Comparison of ENCODE assay signal across 8 cellular contexts in genomic region chr14:70045715-70046535, GRCh38.
DNase-seq lines count a peak whose midpoint lies in the region; ATAC-seq, FAIRE-seq and TF ChIP-seq lines count a peak whose summit lies in the region.

No MANE protein-coding gene starts in this region.

- CTCF ChIA-PET in A549 (lab: Yijun Ruan, JAX), result interaction anchor here (0.6 to 6.5 kb wide), 32 partner anchors 10 to 773 kb away, joined by 3 to 101 read pairs (median 4); partner anchors contain the start of gene SMOC1

- ATAC-seq in A549, result peak; percentile 87 to 95
- no peak for ATAC-seq in activated CD4-positive, CD25-positive, alpha-beta regulatory T cell treated with anti-CD3 and anti-CD28 coated beads, Interleukin-2, amount 50 U/mL, for 24 hours

- POLR2A ChIA-PET in A549 (lab: Yijun Ruan, JAX), result no interaction called here

- H3K4me3 ChIP-seq in A549 (no peak overlapping the region), spleen (no peak overlapping the region)

- peaks cover 0 to 11% (median 0%) of the 10 kb centered on the region in 7 donors for H3K27me3 ChIP-seq in spleen (replicated peaks in 1 of 7)

- peak overlapping the region; percentile 33 for H3K4me2 ChIP-seq in A549

- H3K9me3 ChIP-seq in A549 (no peaks in the 10 kb centered on the region), spleen (no peaks in the 10 kb centered on the region)

- H3K27ac ChIP-seq in A549 (peak overlapping the region; percentile 89 to 90), spleen (no peak overlapping the region)

- TF ChIP-seq EP300 in A549 (IDR thresholded peaks at IDR 0.05), result no peak

- intact Hi-C loops in spleen (cut with DNase I; ENCODE audit: low total_unique reads), result no loop called here

- peaks cover 39% of the 10 kb centered on the region for H3K4me1 ChIP-seq in A549
- H3K4me1 ChIP-seq in spleen, result no peaks in the 10 kb centered on the region

- H3K36me3 ChIP-seq in spleen, result no peaks in the 10 kb centered on the region

- TF ChIP-seq RAD21 in A549 (conservative IDR thresholded peaks at IDR 0.05 in 1 of 2, IDR thresholded peaks at IDR 0.05 in 1 of 2), result peak; percentile 90

- TF ChIP-seq CTCF in A549 (IDR thresholded peaks at IDR 0.05) (peak; percentile 74), spleen (IDR thresholded peaks at IDR 0.05 in 8 of 11, conservative IDR thresholded peaks at IDR 0.05 in 3 of 11) (peak in 7 of 11 experiments; percentile 27 to 60 (median 44))

- FAIRE-seq in A549 (lab: Jason Lieb, UNC), result peak; percentile 76

- DNase-seq in A549 (ENCODE audit: low read depth in 1 of 2, low spot score in 1 of 2) (peak; percentile 71 to 82), GM19238 (ENCODE audit: insufficient read length, low spot score) (peak; percentile 37), NCI-H345 treated with DMSO at 0.1 percent for 48 hours (lab: John Stamatoyannopoulos, UW; ENCODE audit: unreplicated experiment) (peak; percentile 69), astrocyte of the hippocampus (ENCODE audit: low read depth, low spot score) (peak; percentile 67), iPS DF 19.7 (ENCODE audit: low read depth, low spot score) (peak; percentile 40), spleen (no peak), amniotic stem cell (lab: John Stamatoyannopoulos, UW) (no peak)

- TF ChIP-seq POLR2A in A549 (IDR thresholded peaks at IDR 0.05; ENCODE audit: low read length), result no peak; the same call in 1 of the 2 replicates
- TF ChIP-seq POLR2A in spleen (IDR thresholded peaks at IDR 0.05), result no peak

- 32% methylated on average over 23 of the region's 23 CpGs for WGBS in A549 (ENCODE audit: missing lambda C conversion rate)
- whole genome bisulfite sequencing in spleen, 5 donors, result 58 to 69% (median 61%) methylated on average over 23 of the region's 23 CpGs

TF ChIP-seq in A549, 52 proteins besides CTCF, POLR2A, EP300 and RAD21:
- no peak for TF ChIP-seq TFCP2L1 (CRISPR knock-in tag; IDR thresholded peaks at IDR 0.05)
- TF ChIP-seq, protein P1, sequence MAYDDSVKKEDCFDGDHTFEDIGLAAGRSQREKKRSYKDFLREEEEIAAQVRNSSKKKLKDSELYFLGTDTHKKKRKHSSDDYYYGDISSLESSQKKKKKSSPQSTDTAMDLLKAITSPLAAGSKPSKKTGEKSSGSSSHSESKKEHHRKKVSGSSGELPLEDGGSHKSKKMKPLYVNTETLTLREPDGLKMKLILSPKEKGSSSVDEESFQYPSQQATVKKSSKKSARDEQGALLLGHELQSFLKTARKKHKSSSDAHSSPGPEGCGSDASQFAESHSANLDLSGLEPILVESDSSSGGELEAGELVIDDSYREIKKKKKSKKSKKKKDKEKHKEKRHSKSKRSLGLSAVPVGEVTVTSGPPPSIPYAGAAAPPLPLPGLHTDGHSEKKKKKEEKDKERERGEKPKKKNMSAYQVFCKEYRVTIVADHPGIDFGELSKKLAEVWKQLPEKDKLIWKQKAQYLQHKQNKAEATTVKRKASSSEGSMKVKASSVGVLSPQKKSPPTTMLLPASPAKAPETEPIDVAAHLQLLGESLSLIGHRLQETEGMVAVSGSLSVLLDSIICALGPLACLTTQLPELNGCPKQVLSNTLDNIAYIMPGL (CRISPR knock-in tag; IDR thresholded peaks at IDR 0.05; ENCODE audit: borderline replicate concordance), result no peak
- peak; percentile 71 for TF ChIP-seq NPAS2 (CRISPR knock-in tag; IDR thresholded peaks at IDR 0.05; ENCODE audit: borderline replicate concordance)
- TF ChIP-seq CBX8 (IDR thresholded peaks at IDR 0.05), result no peak
- TF ChIP-seq SMC3 (IDR thresholded peaks at IDR 0.05), result peak; percentile 83
- TF ChIP-seq, protein P2, sequence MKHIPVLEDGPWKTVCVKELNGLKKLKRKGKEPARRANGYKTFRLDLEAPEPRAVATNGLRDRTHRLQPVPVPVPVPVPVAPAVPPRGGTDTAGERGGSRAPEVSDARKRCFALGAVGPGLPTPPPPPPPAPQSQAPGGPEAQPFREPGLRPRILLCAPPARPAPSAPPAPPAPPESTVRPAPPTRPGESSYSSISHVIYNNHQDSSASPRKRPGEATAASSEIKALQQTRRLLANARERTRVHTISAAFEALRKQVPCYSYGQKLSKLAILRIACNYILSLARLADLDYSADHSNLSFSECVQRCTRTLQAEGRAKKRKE (CRISPR knock-in tag; IDR thresholded peaks at IDR 0.05; ENCODE audit: low read depth), result no peak
- TF ChIP-seq FOSL2 (IDR thresholded peaks at IDR 0.05), result no peak
- TF ChIP-seq FOSL2 (CRISPR knock-in tag; IDR thresholded peaks at IDR 0.05), result no peak
- TF ChIP-seq PHF8 (IDR thresholded peaks at IDR 0.05; ENCODE audit: borderline replicate concordance, low read depth), result no peak
- TF ChIP-seq REST (IDR thresholded peaks at IDR 0.05), result no peak
- no peak for TF ChIP-seq ZNF302 (CRISPR knock-in tag; IDR thresholded peaks at IDR 0.05)
- TF ChIP-seq GATA3 (IDR thresholded peaks at IDR 0.05; ENCODE audit: borderline replicate concordance), result no peak
- TF ChIP-seq HOXB13 (CRISPR knock-in tag; IDR thresholded peaks at IDR 0.05; ENCODE audit: low read depth), result no peak
- TF ChIP-seq, protein P3, sequence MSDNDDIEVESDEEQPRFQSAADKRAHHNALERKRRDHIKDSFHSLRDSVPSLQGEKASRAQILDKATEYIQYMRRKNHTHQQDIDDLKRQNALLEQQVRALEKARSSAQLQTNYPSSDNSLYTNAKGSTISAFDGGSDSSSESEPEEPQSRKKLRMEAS (IDR thresholded peaks at IDR 0.05), result peak; percentile 91
- no peak for TF ChIP-seq HOXA7 (CRISPR knock-in tag; IDR thresholded peaks at IDR 0.05)
- TF ChIP-seq SREBF2 (IDR thresholded peaks at IDR 0.05), result no peak
- TF ChIP-seq, protein P4, sequence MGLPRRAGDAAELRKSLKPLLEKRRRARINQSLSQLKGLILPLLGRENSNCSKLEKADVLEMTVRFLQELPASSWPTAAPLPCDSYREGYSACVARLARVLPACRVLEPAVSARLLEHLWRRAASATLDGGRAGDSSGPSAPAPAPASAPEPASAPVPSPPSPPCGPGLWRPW (IDR thresholded peaks at IDR 0.05), result no peak
- TF ChIP-seq MYC (IDR thresholded peaks at IDR 0.05; ENCODE audit: borderline replicate concordance, low read length), result peak; percentile 91
- no peak for TF ChIP-seq POLR2AphosphoS2 (conservative IDR thresholded peaks at IDR 0.05; ENCODE audit: low read length)

Comparison
In these comparisons a context has a peak if more than half of its experiments do, and no peak if none do; other contexts are left out.
1. ATAC-seq: peak in A549 (2 of 2); none in activated CD4-positive, CD25-positive, alpha-beta regulatory T cell treated with anti-CD3 and anti-CD28 coated beads, Interleukin-2, amount 50 U/mL, for 24 hours (0 of 2).
2. DNase-seq: peak in A549 (2 of 2), GM19238 (single experiment), NCI-H345 treated with DMSO at 0.1 percent for 48 hours (single experiment), astrocyte of the hippocampus (single experiment) and iPS DF 19.7 (single experiment); none in spleen (single experiment) and amniotic stem cell (single experiment).
3. H3K27ac ChIP-seq: peak in A549 (2 of 2); none in spleen (0 of 8).